Comparison of ENCODE assay signal across 16 cellular contexts in the genomic region with DNA sequence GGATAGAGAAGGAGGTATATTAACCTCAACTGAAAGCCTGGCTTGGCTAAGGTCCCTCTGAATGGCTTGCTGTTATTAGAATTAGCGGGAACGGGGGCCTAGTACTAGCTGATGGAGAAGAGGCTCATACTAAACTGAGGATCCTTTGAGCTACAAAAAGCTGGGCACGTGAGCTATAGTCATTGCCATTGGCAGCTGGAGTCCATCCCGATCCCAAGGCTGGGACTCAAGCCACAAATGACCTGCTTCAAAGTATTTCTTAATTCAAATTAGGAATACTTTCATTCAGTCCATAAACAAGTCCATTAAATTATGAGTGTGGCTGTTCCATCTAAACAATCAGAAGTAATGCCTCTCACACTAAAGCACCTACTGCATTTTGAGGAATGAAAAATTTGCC.
DNase-seq lines count a peak whose midpoint lies in the region; ATAC-seq and TF ChIP-seq lines count a peak whose summit lies in the region.
"Had no signal": no experiment of that assay in that cellular context is flagged by ENCODE, and none has a peak within 500 bp of the region (broad histone marks: within the 10 kb centered on the region; RNA-seq: fewer than 3 reads in every experiment).

No MANE protein-coding gene starts in this region.

- H3K4me2 ChIP-seq in mammary epithelial cell (ENCODE audit: insufficient read depth, low read depth, low read length) = peak overlapping the region; percentile 62

- H3K4me3 ChIP-seq in mammary epithelial cell (replicated peaks in 1 of 3; ENCODE audit: insufficient read depth in 1 of 3, low read depth in 2 of 3, low read length in 3 of 3) (no peak overlapping the region), lower lobe of right lung (no peak overlapping the region), stomach (no peak overlapping the region)
- H3K4me3 ChIP-seq: Peyer's patch had no signal

- 61% methylated on average over 3 of the region's 4 CpGs for WGBS in mammary epithelial cell (ENCODE audit: low coverage, missing lambda C conversion rate)
- 71 to 90% (median 83%) methylated on average over 4 of the region's 4 CpGs for WGBS in stomach, 5 donors

- H3K4me3 Mint-ChIP-seq in CD14-positive monocyte = no peak overlapping the region

- H4K20me1 ChIP-seq in mammary epithelial cell (ENCODE audit: insufficient read depth, low read length) = no peaks in the 10 kb centered on the region

- H3K27me3 ChIP-seq in mammary epithelial cell (ENCODE audit: insufficient read depth, low read length) = no peaks in the 10 kb centered on the region
- no peaks in the 10 kb centered on the region for H3K27me3 ChIP-seq in lower lobe of right lung (ENCODE audit: low read depth)
- no peaks in the 10 kb centered on the region for H3K27me3 ChIP-seq in stomach
- H3K27me3 ChIP-seq: Peyer's patch had no signal

- dilution Hi-C loops in mammary epithelial cell (cut with HindIII; ENCODE audit: low sequenced_read_pairs) = no loop called here

- no peak overlapping the region for H3K9ac ChIP-seq in mammary epithelial cell (ENCODE audit: insufficient read depth, low read length)

- CTCF ChIA-PET in mammary epithelial cell (lab: Charles Lee; ENCODE audit: low non-redundant PET) = no interaction called here

- BruUV-seq in mammary epithelial cell (replicated peaks; lab: Mats Ljungman, UMichigan) = no TSS peak

- H3K36me3 ChIP-seq in mammary epithelial cell (ENCODE audit: insufficient read depth, low read length) = no peaks in the 10 kb centered on the region
- no peaks in the 10 kb centered on the region for H3K36me3 ChIP-seq in lower lobe of right lung
- no peaks in the 10 kb centered on the region for H3K36me3 ChIP-seq in stomach
- H3K36me3 ChIP-seq: Peyer's patch had no signal

- H3K9me3 ChIP-seq in mammary epithelial cell (replicated peaks; ENCODE audit: insufficient read depth, low read length) = no peaks in the 10 kb centered on the region
- H3K9me3 ChIP-seq in lower lobe of right lung = no peaks in the 10 kb centered on the region
- H3K9me3 ChIP-seq in stomach = no peaks in the 10 kb centered on the region
- H3K9me3 ChIP-seq: Peyer's patch had no signal

- no peak overlapping the region for H3K27ac ChIP-seq in mammary epithelial cell (ENCODE audit: insufficient read depth, low read depth, low read length)
- H3K27ac ChIP-seq in lower lobe of right lung = peak overlapping the region; percentile 71
- peak overlapping the region in 4 of 5 donors; percentile 50 to 85 (median 75) for H3K27ac ChIP-seq in stomach

- H3K27ac Mint-ChIP-seq in CD14-positive monocyte = peak overlapping the region in 5 of 7 donors; percentile 87 to 95 (median 94)

- H2AFZ ChIP-seq in mammary epithelial cell (ENCODE audit: low read depth, low read length) = peak overlapping the region; percentile 68

- H3K36me3 Mint-ChIP-seq in CD14-positive monocyte = peaks cover 0 to 4% of the 10 kb centered on the region in 2 donors
- H3K36me3 Mint-ChIP-seq: stimulated activated naive B cell treated with anti-CD40 and anti-IgM and Interleukin-4, amounts not matched to agents 10 μg/mL and 1 μg/mL and 100 μg/mL, for 72 hours had no signal

- in situ Hi-C loops in mammary epithelial cell (cut with MboI; ENCODE audit: low sequenced_read_pairs in 2 of 2) = no loop called here

- ATAC-seq in lower lobe of right lung (no peak), HG02763 (IDR thresholded peaks at IDR 0.05; ENCODE audit: unreplicated experiment) (no peak)

- peaks cover 28% of the 10 kb centered on the region for H3K4me1 ChIP-seq in mammary epithelial cell (ENCODE audit: insufficient read depth, low read length)
- peaks cover 53% of the 10 kb centered on the region for H3K4me1 ChIP-seq in lower lobe of right lung
- peaks cover 21 to 87% (median 56%) of the 10 kb centered on the region in 4 donors for H3K4me1 ChIP-seq in stomach

- H3K79me2 ChIP-seq in mammary epithelial cell (ENCODE audit: insufficient read depth, low read length) = no peaks in the 10 kb centered on the region

- peaks cover 46% of the 10 kb centered on the region for H3K4me1 Mint-ChIP-seq in CD14-positive monocyte

- intact Hi-C loops in CD14-positive monocyte (cut with micrococcal nuclease) = no loop called here
- intact Hi-C loops in mammary epithelial cell (cut with micrococcal nuclease) = no loop called here
- intact Hi-C loops in lower lobe of right lung (cut with DNase I) = no loop called here
- intact Hi-C loops in stomach (cut with DNase I; ENCODE audit: low total_unique reads) = no loop called here

- TF ChIP-seq POLR2A in stomach (IDR thresholded peaks at IDR 0.05) = no peak

- TF ChIP-seq EP300 in stomach (IDR thresholded peaks at IDR 0.05) = no peak

- no peaks in the 10 kb centered on the region for H3K27me3 Mint-ChIP-seq in CD14-positive monocyte (ENCODE audit: low read depth in 3 of 3)
- H3K27me3 Mint-ChIP-seq: stimulated activated naive B cell treated with anti-CD40 and anti-IgM and Interleukin-4, amounts not matched to agents 10 μg/mL and 1 μg/mL and 100 μg/mL, for 72 hours had no signal

- H3K9me3 Mint-ChIP-seq in CD14-positive monocyte = peaks cover 0 to 3% (median 0%) of the 10 kb centered on the region in 7 donors
- H3K9me3 Mint-ChIP-seq: stimulated activated naive B cell treated with anti-CD40 and anti-IgM and Interleukin-4, amounts not matched to agents 10 μg/mL and 1 μg/mL and 100 μg/mL, for 72 hours had no signal

- DNase-seq in CD14-positive monocyte (ENCODE audit: low spot score) = no peak
- no peak for DNase-seq in mammary epithelial cell
- DNase-seq in lower lobe of right lung = no peak
- DNase-seq in stomach = no peak
- no peak for DNase-seq in kidney glomerular epithelial cell (lab: John Stamatoyannopoulos, UW)
- DNase-seq in NCI-H510A (lab: John Stamatoyannopoulos, UW) = no peak
- no peak for DNase-seq in COR-L47 (lab: John Stamatoyannopoulos, UW)
- DNase-seq: activated CD4-positive, alpha-beta T cell treated with anti-CD3 and anti-CD28 coated beads, Interleukin-2, amount 50 U/mL, for 4 hours; activated T-cell treated with anti-CD3 and anti-CD28 coated beads, Interleukin-2, amount 50 U/mL, for 1 hour; mesendoderm; NCI-H1048; NCI-H82; stimulated activated CD4-positive, alpha-beta T cell treated with anti-CD3 and anti-CD28 coated beads, Interleukin-12 subunit alpha, Interleukin-12 subunit beta, amount 100 ng/mL, for 4 hours had no signal

- TF ChIP-seq CTCF in CD14-positive monocyte (IDR thresholded peaks at IDR 0.05) (no peak), mammary epithelial cell (conservative IDR thresholded peaks at IDR 0.05 in 1 of 2, IDR thresholded peaks at IDR 0.05 in 1 of 2; ENCODE audit: extremely low read depth in 1 of 2, insufficient read depth in 1 of 2, low read depth in 1 of 2, low read length in 2 of 2) (no peak), lower lobe of right lung (IDR thresholded peaks at IDR 0.05) (no peak), stomach (IDR thresholded peaks at IDR 0.05) (no peak)
